8 cellular contexts compared by ENCODE assay signal in genomic region chr4:24980064-24980690, GRCh38. TPM values are rescaled to one million over a fixed set of nuclear protein-coding genes. Genes with fewer than 3 reads are reported as not detected.
DNase-seq lines count a peak whose midpoint lies in the region; ATAC-seq and TF ChIP-seq lines count a peak whose summit lies in the region.

No MANE protein-coding gene starts in this region.

- H4K20me1 ChIP-seq in PC-9 (ENCODE audit: insufficient read depth) = no peaks in the 10 kb centered on the region

- no peaks in the 10 kb centered on the region for H3F3A ChIP-seq in PC-9 (ENCODE audit: insufficient read depth, low read depth)

- 8 to 12% methylated on average over 15 to 17 of the region's 17 CpGs for WGBS in gastroesophageal sphincter (ENCODE audit: low coverage in 1 of 2), 2 donors
- WGBS in transverse colon (ENCODE audit: low coverage in 1 of 2), 2 donors = 15 to 19% methylated on average over 14 to 17 of the region's 17 CpGs

- intact Hi-C loops in PC-9 (cut with micrococcal nuclease; ENCODE audit: unreplicated experiment) = loop anchor here (5.0 kb wide), 1 partner anchor 387 kb away; no protein-coding TSS in a partner anchor
- intact Hi-C loops in transverse colon (cut with DNase I; ENCODE audit: low total_unique reads) = loop anchor here (10.0 kb wide), 2 partner anchors 145 to 165 kb away; no protein-coding TSS in a partner anchor

- CTCF ChIA-PET in PC-9 (lab: Charles Lee) = interaction anchor here (0.6 to 0.8 kb wide), 4 partner anchors 97 to 821 kb away, joined by 3 to 21 read pairs (median 3); no protein-coding TSS in a partner anchor

- peak overlapping the region; percentile 54 for H3K4me2 ChIP-seq in PC-9

- H2AFZ ChIP-seq in PC-9 = 0 out of 2 replicates have a peak overlapping the region, but pooled peaks have one; percentile 61

- no peak for TF ChIP-seq POLR2A in gastroesophageal sphincter (IDR thresholded peaks at IDR 0.05)
- no peak for TF ChIP-seq POLR2A in transverse colon (IDR thresholded peaks at IDR 0.05)

- no peaks in the 10 kb centered on the region for H3K79me2 ChIP-seq in PC-9 (ENCODE audit: low read depth)

- H3K27me3 ChIP-seq in PC-9 (ENCODE audit: insufficient read depth, low read depth) (no peaks in the 10 kb centered on the region), gastroesophageal sphincter (no peaks in the 10 kb centered on the region), transverse colon (no peaks in the 10 kb centered on the region)

- H3K36me3 ChIP-seq in PC-9 (ENCODE audit: low read depth) (no peaks in the 10 kb centered on the region), gastroesophageal sphincter (no peaks in the 10 kb centered on the region), transverse colon (no peaks in the 10 kb centered on the region)

- H3K4me1 ChIP-seq in PC-9 (replicated peaks; ENCODE audit: insufficient read depth) (no peaks in the 10 kb centered on the region; the same call in 1 of the 2 replicates), gastroesophageal sphincter (peaks cover 0 to 26% (median 0%) of the 10 kb centered on the region in 3 donors), transverse colon (peaks cover 0 to 11% (median 5%) of the 10 kb centered on the region in 4 donors)

- no peaks in the 10 kb centered on the region for H3K9me3 ChIP-seq in PC-9 (ENCODE audit: insufficient read depth, low read depth)
- no peaks in the 10 kb centered on the region for H3K9me3 ChIP-seq in gastroesophageal sphincter
- H3K9me3 ChIP-seq in transverse colon = no peaks in the 10 kb centered on the region

- DNase-seq in A172 (ENCODE audit: low spot score) (peak; percentile 56), GM13976 (ENCODE audit: low spot score) (peak; percentile 59), HT1080 (ENCODE audit: low read depth) (peak; percentile 69), PC-9 (peak; percentile 39 to 40), nucleus accumbens (lab: John Stamatoyannopoulos, UW) (peak in 39 of 56 donors; percentile 1 to 70 (median 17)), transverse colon (peak; percentile 54)
- DNase-seq in activated effector memory CD4-positive, alpha-beta T cell treated with Interleukin-2 at 50 U/mL for 16 hours = peak; percentile 8

- TF ChIP-seq EP300 in gastroesophageal sphincter (IDR thresholded peaks at IDR 0.05) (no peak), transverse colon (IDR thresholded peaks at IDR 0.05; ENCODE audit: low read depth) (no peak)

- H3K9me2 ChIP-seq in PC-9 (ENCODE audit: insufficient read depth) = no peaks in the 10 kb centered on the region

- in situ Hi-C loops in GM13976 (cut with MboI; ENCODE audit: low sequenced_read_pairs, unreplicated experiment) = loop anchor here (10.0 to 25.0 kb wide), 3 partner anchors 165 to 493 kb away; no protein-coding TSS in a partner anchor
- in situ Hi-C loops in transverse colon (cut with MboI; ENCODE audit: low pct_ligation_motif_present in 1 of 4, low pct_unique_long_range_greater_than_20kb in 1 of 4, low sequenced_read_pairs in 3 of 4) = loop anchor here (10.0 to 25.0 kb wide), 3 partner anchors 157 to 495 kb away; no protein-coding TSS in a partner anchor

- H3K27ac ChIP-seq in PC-9 (no peak overlapping the region), gastroesophageal sphincter (peak overlapping the region; percentile 54 to 68 (median 60)), transverse colon (peak overlapping the region in 3 of 4 donors; percentile 24 to 64 (median 54))

- H3K4me3 ChIP-seq in PC-9 = no peak overlapping the region
- peak overlapping the region; percentile 22 to 34 for H3K4me3 ChIP-seq in gastroesophageal sphincter
- peak overlapping the region in 2 of 4 donors; percentile 3 to 11 for H3K4me3 ChIP-seq in transverse colon

- peak; percentile 79 for TF ChIP-seq CTCF in GM13976 (IDR thresholded peaks at IDR 0.05; ENCODE audit: borderline replicate concordance, control extremely low read depth, extremely low read depth, insufficient read depth, missing control alignments)
- TF ChIP-seq CTCF in PC-9 (conservative IDR thresholded peaks at IDR 0.05) = peak; percentile 83
- TF ChIP-seq CTCF in gastroesophageal sphincter (IDR thresholded peaks at IDR 0.05) = peak; percentile 88 to 94 (median 90)
- TF ChIP-seq CTCF in transverse colon (IDR thresholded peaks at IDR 0.05) = peak; percentile 81 to 93 (median 86)

- POLR2A ChIA-PET in PC-9 (lab: Charles Lee; ENCODE audit: unreplicated experiment) = no interaction called here

- BruUV-seq in PC-9 (replicated peaks; lab: Mats Ljungman, UMichigan) = no TSS peak

- ATAC-seq in gastroesophageal sphincter = peak; percentile 54

RNA-seq across cellular contexts. Expression of gene LGI2, which starts 50.6 kb away (rescaled TPM):
- 0.19 and 0.93 TPM in 2 replicates for total RNA-seq in A172 (2014; rRNA removed; shearing (Covaris generic))
- 0.67 and 1.8 TPM in 2 replicates for total RNA-seq in HT1080 (2014; rRNA removed; shearing (Covaris generic))
- polyA plus RNA-seq in HT1080 (2015; cell fraction: cytosol; rRNA removed) = 0.55 and 1.2 TPM in 2 replicates
- 0.16 and 0.79 TPM in 2 replicates for polyA plus RNA-seq in HT1080 (2015; cell fraction: nucleus; rRNA removed)
- total RNA-seq in PC-9 (2021) = not detected in 2 replicates
- 10 to 100 TPM in 3 of 4 donors, 1 to 10 TPM in 1; 3.2 to 23.0 (median 11.9) TPM for total RNA-seq in gastroesophageal sphincter
- under 1 TPM in 3 of 4 donors, not detected in 1; 0.32 to 0.75 (median 0.41) TPM for total RNA-seq in transverse colon

Comparison
In these comparisons a context has a peak if more than half of its experiments do, and no peak if none do; other contexts are left out.
1. DNase-seq: peak in every context shown above with its lines; median percentile 69 in HT1080; 59 in GM13976; 56 in A172; 54 in transverse colon; 40 in PC-9; 17 in nucleus accumbens; 8 in activated effector memory CD4-positive, alpha-beta T cell treated with Interleukin-2 at 50 U/mL for 16 hours.